In genomic region chr1:203360772-203361171, GRCh38 we compare ENCODE assay signal across 13 cellular contexts. TPM values are rescaled to one million over a fixed set of nuclear protein-coding genes. Genes with fewer than 3 reads are reported as not detected.
"Had no signal": no experiment of that assay in that cellular context is flagged by ENCODE, and none has a peak within 500 bp of the region (broad histone marks: within the 10 kb centered on the region; RNA-seq: fewer than 3 reads in every experiment).

No MANE protein-coding gene starts in this region.

- DNase-seq: activated CD4-positive, alpha-beta memory T cell treated with anti-CD3 and anti-CD28 coated beads for 36 hours; activated gamma-delta T cell; activated naive CD8-positive, alpha-beta T cell treated with anti-CD3 and anti-CD28 coated beads for 36 hours; activated T-cell treated with anti-CD3 and anti-CD28 coated beads, Interleukin-2, amount 50 U/mL, for 48 hours; colonic mucosa; effector CD8-positive, alpha-beta T cell; kidney; midbrain; trophoblast cell had no signal

- H3K36me3 ChIP-seq: cardiac muscle cell, colonic mucosa, neutrophil had no signal

- H3K27ac ChIP-seq: cardiac muscle cell, colonic mucosa, neutrophil had no signal

- H3K4me3 Mint-ChIP-seq: activated CD4-positive, alpha-beta memory T cell treated with anti-CD3 and anti-CD28 coated beads for 36 hours; activated naive CD8-positive, alpha-beta T cell treated with anti-CD3 and anti-CD28 coated beads for 36 hours; T-helper 2 cell treated with Interferon-gamma antibody and Interleukin-4, amounts not matched to agents 5 μg/mL and 100 μg/mL, for 36 hours had no signal

- H3K4me1 Mint-ChIP-seq: activated naive CD8-positive, alpha-beta T cell treated with anti-CD3 and anti-CD28 coated beads for 36 hours had no signal

- H3K27ac Mint-ChIP-seq: activated CD4-positive, alpha-beta memory T cell treated with anti-CD3 and anti-CD28 coated beads for 36 hours; activated naive CD8-positive, alpha-beta T cell treated with anti-CD3 and anti-CD28 coated beads for 36 hours; T-helper 2 cell treated with Interferon-gamma antibody and Interleukin-4, amounts not matched to agents 5 μg/mL and 100 μg/mL, for 36 hours had no signal

- H3K36me3 Mint-ChIP-seq: activated CD4-positive, alpha-beta memory T cell treated with anti-CD3 and anti-CD28 coated beads for 36 hours; activated naive CD8-positive, alpha-beta T cell treated with anti-CD3 and anti-CD28 coated beads for 36 hours had no signal

- H3K4me3 ChIP-seq: cardiac muscle cell, colonic mucosa had no signal

- H3K9me3 Mint-ChIP-seq: activated naive CD8-positive, alpha-beta T cell treated with anti-CD3 and anti-CD28 coated beads for 36 hours; T-helper 2 cell treated with Interferon-gamma antibody and Interleukin-4, amounts not matched to agents 5 μg/mL and 100 μg/mL, for 36 hours had no signal

- H3K27me3 ChIP-seq: cardiac muscle cell, colonic mucosa had no signal

- H3K9me3 ChIP-seq: colonic mucosa, neutrophil had no signal

RNA-seq across cellular contexts. Expression of gene FMOD, which starts 9.8 kb away (rescaled TPM):
- total RNA-seq: astrocyte had no signal
